In the genomic region with DNA sequence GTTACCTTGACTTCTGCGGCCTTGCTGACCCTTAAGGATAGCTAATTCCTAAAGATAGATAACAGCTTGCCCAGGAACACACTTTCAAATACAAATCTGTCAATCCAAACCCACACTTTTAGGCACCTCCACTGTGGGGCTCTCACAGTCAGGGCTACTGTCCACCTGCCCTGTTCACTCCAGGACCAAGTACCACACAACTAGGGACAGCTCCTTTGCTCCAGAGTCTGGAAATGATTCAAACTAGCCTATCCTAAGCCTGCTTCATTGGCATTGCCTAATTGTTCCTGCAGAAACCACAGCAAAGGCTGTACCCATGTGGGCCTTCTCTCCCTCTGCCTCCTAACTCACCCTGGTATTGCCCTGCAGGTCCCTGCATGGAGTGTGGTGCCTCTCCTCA, we compare ENCODE assay signal across 19 cellular contexts.
A peak's percentile ranks its signal among the peaks of the same experiment; 100 is the strongest.
DNase-seq lines count a peak whose midpoint lies in the region; ATAC-seq and TF ChIP-seq lines count a peak whose summit lies in the region.
"Had no signal": no experiment of that assay in that cellular context is flagged by ENCODE, and none has a peak within 500 bp of the region (broad histone marks: within the 10 kb centered on the region; RNA-seq: fewer than 3 reads in every experiment).

No MANE protein-coding gene starts in this region.

- H2BK15ac ChIP-seq in IMR-90 (ENCODE audit: low read depth, low read length) = peak overlapping the region; percentile 65; the same call in 1 of the 3 replicates
- peak overlapping the region; percentile 80 for H2BK15ac ChIP-seq in mesenchymal stem cell (ENCODE audit: low read depth, poor library complexity, severe bottlenecking)

- ATAC-seq in IMR-90 (ENCODE audit: low read depth) (no peak), HG03354 (IDR thresholded peaks at IDR 0.05; ENCODE audit: poor library complexity, severe bottlenecking, unreplicated experiment) (no peak)
- ATAC-seq in stimulated activated effector memory CD8-positive, alpha-beta T cell treated with anti-CD3 and anti-CD28 coated beads, Interleukin-12 subunit alpha, Interleukin-12 subunit beta, amount 100 ng/mL, for 72 hours = peak; percentile 11
- ATAC-seq: HCT116, K562 had no signal

- no peaks in the 10 kb centered on the region for H3K27me3 Mint-ChIP-seq in MCF 10A (ENCODE audit: insufficient read depth, unreplicated experiment)
- H3K27me3 Mint-ChIP-seq: B cell; CD4-positive, alpha-beta T cell had no signal

- no peaks in the 10 kb centered on the region for H4K20me1 ChIP-seq in IMR-90 (ENCODE audit: insufficient read depth, low read length)
- H4K20me1 ChIP-seq: BLaER1 treated with 17β-estradiol and CSF1 and Interleukin-3, amounts not matched to agents 10 nM and 100 nM had no signal

- dilution Hi-C loops in IMR-90 (cut with HindIII; ENCODE audit: low sequenced_read_pairs, unreplicated experiment) = no loop called here

- H4K8ac ChIP-seq in IMR-90 (ENCODE audit: low read depth in 2 of 2, low read length in 2 of 2) (no peak overlapping the region), mesenchymal stem cell (ENCODE audit: low read length) (no peak overlapping the region)

- H4K5ac ChIP-seq in IMR-90 (ENCODE audit: low read depth, low read length) = no peak overlapping the region

- H4K91ac ChIP-seq in IMR-90 (ENCODE audit: insufficient read depth, low read depth, low read length) (peak overlapping the region; percentile 37), mesenchymal stem cell (ENCODE audit: low read length) (no peak overlapping the region)

- H3K14ac ChIP-seq in IMR-90 (replicated peaks; ENCODE audit: low read depth, low read length) = 0 out of 2 replicates have a peak overlapping the region, but pooled peaks have one; percentile 5
- H3K14ac ChIP-seq in mesenchymal stem cell (ENCODE audit: low read length in 2 of 2) = no peak overlapping the region

- H3K4me1 ChIP-seq in breast epithelium (no peaks in the 10 kb centered on the region), IMR-90 (ENCODE audit: control insufficient read depth, insufficient read depth, low read length) (peaks cover 5% of the 10 kb centered on the region; the same call in 1 of the 2 replicates), mesenchymal stem cell (ENCODE audit: control insufficient read depth, insufficient read depth, low read depth, low read length) (peaks cover 3% of the 10 kb centered on the region)
- H3K4me1 ChIP-seq: BLaER1 treated with 17β-estradiol and CSF1 and Interleukin-3, amounts not matched to agents 10 nM and 100 nM; Caco-2 had no signal

- no peak for TF ChIP-seq RAD21 in IMR-90 (IDR thresholded peaks at IDR 0.05; ENCODE audit: low read length)

- peak overlapping the region; percentile 20; the same call in 1 of the 2 replicates for H3K4ac ChIP-seq in IMR-90 (ENCODE audit: low read depth, low read length)
- H3K4ac ChIP-seq in mesenchymal stem cell (ENCODE audit: low read depth in 1 of 2, low read length in 2 of 2) = peak overlapping the region in 1 of 2 experiments; percentile 15

- H3K27me3 ChIP-seq in breast epithelium (no peaks in the 10 kb centered on the region), IMR-90 (ENCODE audit: control insufficient read depth, insufficient read depth, low read length) (no peaks in the 10 kb centered on the region), mesenchymal stem cell (ENCODE audit: control insufficient read depth in 1 of 2, insufficient read depth in 1 of 2, low read length in 2 of 2) (no peaks in the 10 kb centered on the region)
- H3K27me3 ChIP-seq: BLaER1 treated with 17β-estradiol and CSF1 and Interleukin-3, amounts not matched to agents 10 nM and 100 nM had no signal

- peak overlapping the region; percentile 63 for H2BK20ac ChIP-seq in IMR-90 (ENCODE audit: low read depth, low read length)

- CTCF ChIA-PET in MCF 10A (lab: Yijun Ruan, JAX) (interaction anchor here (1.0 kb wide), 1 partner anchor 14 kb away, joined by 3 read pairs; no protein-coding TSS in a partner anchor), IMR-90 (lab: Yijun Ruan, JAX) (no interaction called here)

- H3K36me3 ChIP-seq in breast epithelium (no peaks in the 10 kb centered on the region), IMR-90 (ENCODE audit: control insufficient read depth, insufficient read depth, low read length) (no peaks in the 10 kb centered on the region), mesenchymal stem cell (ENCODE audit: control insufficient read depth in 1 of 2, insufficient read depth in 2 of 2, low read depth in 1 of 2, low read length in 2 of 2) (no peaks in the 10 kb centered on the region)

- H3K27ac ChIP-seq in breast epithelium (no peak overlapping the region), IMR-90 (ENCODE audit: insufficient read depth, low read length) (no peak overlapping the region), mesenchymal stem cell (ENCODE audit: low read length, poor library complexity, severe bottlenecking) (no peak overlapping the region)
- H3K27ac ChIP-seq: BLaER1 treated with 17β-estradiol and CSF1 and Interleukin-3, amounts not matched to agents 10 nM and 100 nM had no signal

- H3K9ac ChIP-seq in IMR-90 (ENCODE audit: low read depth, low read length) (no peak overlapping the region), mesenchymal stem cell (ENCODE audit: low read length) (no peak overlapping the region)
- H3K9ac ChIP-seq: BLaER1 treated with 17β-estradiol and CSF1 and Interleukin-3, amounts not matched to agents 10 nM and 100 nM had no signal

- H3K56ac ChIP-seq in IMR-90 (ENCODE audit: extremely low read depth, insufficient read depth, low read length) = no peak overlapping the region

- intact Hi-C loops in MCF 10A (cut with micrococcal nuclease) (loop anchor here (5.0 to 10.0 kb wide), 2 partner anchors 97 to 295 kb away; no protein-coding TSS in a partner anchor), breast epithelium (cut with DNase I; ENCODE audit: low total_unique reads) (no loop called here), IMR-90 (cut with micrococcal nuclease) (loop anchor here (10.0 kb wide), 1 partner anchor 535 kb away; a partner anchor contains a TSS)

- no peak for TF ChIP-seq CTCF in MCF 10A (IDR thresholded peaks at IDR 0.05; ENCODE audit: unreplicated experiment)
- no peak for TF ChIP-seq CTCF in breast epithelium (IDR thresholded peaks at IDR 0.05)
- no peak for TF ChIP-seq CTCF in IMR-90 (conservative IDR thresholded peaks at IDR 0.05; ENCODE audit: low read depth, low read length)

- H3K4me2 ChIP-seq in IMR-90 (ENCODE audit: low read depth, low read length) (no peak overlapping the region), mesenchymal stem cell (ENCODE audit: low read length, poor library complexity, severe bottlenecking) (no peak overlapping the region)
- H3K4me2 ChIP-seq: BLaER1 treated with 17β-estradiol and CSF1 and Interleukin-3, amounts not matched to agents 10 nM and 100 nM had no signal

- peaks cover 19% of the 10 kb centered on the region for H3K4me1 Mint-ChIP-seq in MCF 10A (ENCODE audit: insufficient read depth, unreplicated experiment)
- H3K4me1 Mint-ChIP-seq in stimulated activated effector memory CD8-positive, alpha-beta T cell treated with anti-CD3 and anti-CD28 coated beads, Interleukin-12 subunit alpha, Interleukin-12 subunit beta, amount 100 ng/mL, for 72 hours = no peaks in the 10 kb centered on the region
- H3K4me1 Mint-ChIP-seq: B cell had no signal

- peaks cover 7% of the 10 kb centered on the region for H3K9me3 Mint-ChIP-seq in MCF 10A (ENCODE audit: unreplicated experiment)
- peaks cover 15% of the 10 kb centered on the region for H3K9me3 Mint-ChIP-seq in stimulated activated effector memory CD8-positive, alpha-beta T cell treated with anti-CD3 and anti-CD28 coated beads, Interleukin-12 subunit alpha, Interleukin-12 subunit beta, amount 100 ng/mL, for 72 hours

- peak overlapping the region; percentile 37 to 59 for H2BK12ac ChIP-seq in mesenchymal stem cell (ENCODE audit: low read length in 2 of 2)

- WGBS in IMR-90 (ENCODE audit: extremely low coverage in 2 of 2, insufficient read length in 1 of 2), 2 experiments = no CpG with 5 or more reads among the region's 1 CpG
- 100% methylated on average over 1 of the region's 1 CpG for WGBS in mesenchymal stem cell

- H2AFZ ChIP-seq in IMR-90 (replicated peaks; ENCODE audit: low read length, poor library complexity) (peak overlapping the region; percentile 4), mesenchymal stem cell (ENCODE audit: low read depth, low read length) (no peak overlapping the region)

- BruUV-seq in MCF 10A (replicated peaks; lab: Mats Ljungman, UMichigan) = no TSS peak
- no TSS peak for BruUV-seq in IMR-90 (replicated peaks; lab: Mats Ljungman, UMichigan)

- H3K9me1 ChIP-seq in IMR-90 (ENCODE audit: insufficient read depth, low read length) = no peaks in the 10 kb centered on the region

- no peak overlapping the region for H3K18ac ChIP-seq in IMR-90 (ENCODE audit: low read depth, low read length)
- peak overlapping the region in 1 of 2 experiments; percentile 18 for H3K18ac ChIP-seq in mesenchymal stem cell (ENCODE audit: low read depth in 1 of 2, low read length in 2 of 2)

- peak overlapping the region; percentile 66 for H3K27ac Mint-ChIP-seq in MCF 10A (ENCODE audit: low read depth, unreplicated experiment)
- H3K27ac Mint-ChIP-seq in stimulated activated effector memory CD8-positive, alpha-beta T cell treated with anti-CD3 and anti-CD28 coated beads, Interleukin-12 subunit alpha, Interleukin-12 subunit beta, amount 100 ng/mL, for 72 hours = no peak overlapping the region
- H3K27ac Mint-ChIP-seq: B cell; CD4-positive, alpha-beta T cell; HFFc6 had no signal

- no peak overlapping the region for H3K23ac ChIP-seq in IMR-90 (ENCODE audit: low read depth, low read length)
- no peak overlapping the region for H3K23ac ChIP-seq in mesenchymal stem cell (ENCODE audit: low read length in 2 of 2)

- no peaks in the 10 kb centered on the region for H3K36me3 Mint-ChIP-seq in MCF 10A (ENCODE audit: insufficient read depth, unreplicated experiment)
- H3K36me3 Mint-ChIP-seq in stimulated activated effector memory CD8-positive, alpha-beta T cell treated with anti-CD3 and anti-CD28 coated beads, Interleukin-12 subunit alpha, Interleukin-12 subunit beta, amount 100 ng/mL, for 72 hours = no peaks in the 10 kb centered on the region

- H2AK9ac ChIP-seq in IMR-90 (replicated peaks; ENCODE audit: low read depth, low read length, poor library complexity) = no peak overlapping the region

- no peaks in the 10 kb centered on the region for H3K79me1 ChIP-seq in IMR-90 (ENCODE audit: low read depth in 1 of 2, low read length in 2 of 2)
- H3K79me1 ChIP-seq in mesenchymal stem cell (replicated peaks; ENCODE audit: low read length, poor library complexity, severe bottlenecking) = no peaks in the 10 kb centered on the region

- peaks cover 20 to 31% of the 10 kb centered on the region in 2 donors for H3K9me3 ChIP-seq in breast epithelium
- H3K9me3 ChIP-seq in IMR-90 (ENCODE audit: control insufficient read depth, insufficient read depth, low read length) = peaks cover 2% of the 10 kb centered on the region; the same call in 1 of the 2 replicates
- peaks cover 15% of the 10 kb centered on the region for H3K9me3 ChIP-seq in mesenchymal stem cell (ENCODE audit: control insufficient read depth, low read length)

- no peak overlapping the region for H3K4me3 ChIP-seq in breast epithelium
- H3K4me3 ChIP-seq in IMR-90 (ENCODE audit: insufficient read depth, low read depth, low read length) = no peak overlapping the region
- H3K4me3 ChIP-seq in mesenchymal stem cell (ENCODE audit: insufficient read depth in 1 of 2, low read depth in 1 of 2, low read length in 2 of 2) = no peak overlapping the region
- H3K4me3 ChIP-seq: BLaER1 treated with 17β-estradiol and CSF1 and Interleukin-3, amounts not matched to agents 10 nM and 100 nM; K562 had no signal

- TF ChIP-seq POLR2A in breast epithelium (IDR thresholded peaks at IDR 0.05) (no peak), IMR-90 (IDR thresholded peaks at IDR 0.05; ENCODE audit: low read depth, low read length) (no peak)

- DNase-seq in MCF 10A (ENCODE audit: unreplicated experiment) (no peak), breast epithelium (ENCODE audit: low spot score in 2 of 2) (no peak), IMR-90 (peak; percentile 17), mesenchymal stem cell (no peak), C1 segment of cervical spinal cord (lab: John Stamatoyannopoulos, UW) (no peak), NCI-H1105 (lab: John Stamatoyannopoulos, UW) (no peak)
- no peak for DNase-seq in stimulated activated effector memory CD8-positive, alpha-beta T cell treated with anti-CD3 and anti-CD28 coated beads, Interleukin-12 subunit alpha, Interleukin-12 subunit beta, amount 100 ng/mL, for 72 hours (ENCODE audit: low spot score in 2 of 2)
- DNase-seq: 8988T; Caco-2; CD4-positive, alpha-beta T cell; GF-D8; GOT3; H7; HFFc6 had no signal

- POLR2A ChIA-PET in MCF 10A (lab: Yijun Ruan, JAX) = interaction anchor here (0.5 kb wide), 1 partner anchor 106 kb away, joined by 3 read pairs; no protein-coding TSS in a partner anchor
- POLR2A ChIA-PET in IMR-90 (lab: Charles Lee; ENCODE audit: unreplicated experiment) = no interaction called here

- H2BK5ac ChIP-seq in IMR-90 (ENCODE audit: low read depth, low read length, poor library complexity, severe bottlenecking) = no peak overlapping the region
- H2BK5ac ChIP-seq in mesenchymal stem cell (ENCODE audit: low read depth, low read length, poor library complexity, severe bottlenecking) = no peak overlapping the region

- peak overlapping the region; percentile 61; the same call in 1 of the 2 replicates for H2AK5ac ChIP-seq in IMR-90 (ENCODE audit: low read depth, low read length)
- H2AK5ac ChIP-seq in mesenchymal stem cell (ENCODE audit: low read length, severe bottlenecking) = no peak overlapping the region

- peak overlapping the region; percentile 72 for H2BK120ac ChIP-seq in IMR-90 (ENCODE audit: low read depth, low read length)
- peak overlapping the region; percentile 84 for H2BK120ac ChIP-seq in mesenchymal stem cell (ENCODE audit: low read depth, low read length)

- no peak overlapping the region for H3K4me3 Mint-ChIP-seq in MCF 10A (ENCODE audit: unreplicated experiment)
- no peak overlapping the region for H3K4me3 Mint-ChIP-seq in stimulated activated effector memory CD8-positive, alpha-beta T cell treated with anti-CD3 and anti-CD28 coated beads, Interleukin-12 subunit alpha, Interleukin-12 subunit beta, amount 100 ng/mL, for 72 hours
- H3K4me3 Mint-ChIP-seq: B cell; CD4-positive, alpha-beta T cell; HFFc6 had no signal

- in situ Hi-C loops in IMR-90 (cut with MboI; ENCODE audit: low sequenced_read_pairs) = no loop called here
